In the genomic region with DNA sequence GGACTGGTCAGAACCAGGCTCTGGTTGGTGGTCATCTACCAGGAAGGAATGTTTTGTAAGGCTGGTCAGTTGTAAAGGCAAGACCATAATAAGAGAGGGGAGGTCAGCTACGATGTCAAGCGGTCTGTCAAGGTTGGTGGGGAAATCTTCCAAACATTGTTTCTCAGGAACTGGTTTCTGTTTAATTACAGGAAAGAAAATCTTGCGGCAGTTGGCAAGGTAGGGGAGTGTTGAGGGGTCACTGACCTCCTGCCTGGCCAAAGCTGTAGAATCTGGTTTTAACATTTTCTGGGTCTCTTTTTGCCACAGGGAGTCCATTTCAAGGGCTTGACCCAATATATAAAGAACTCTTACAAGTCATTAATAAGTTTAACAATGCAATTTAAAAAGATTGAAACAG, we compare ENCODE assay signal across 11 cellular contexts. TPM values are rescaled to one million over a fixed set of nuclear protein-coding genes. Genes with fewer than 3 reads are reported as not detected.
"Had no signal": no experiment of that assay in that cellular context is flagged by ENCODE, and none has a peak within 500 bp of the region (broad histone marks: within the 10 kb centered on the region; RNA-seq: fewer than 3 reads in every experiment).

No MANE protein-coding gene starts in this region.

- H3K4me1 ChIP-seq: HAP-1 had no signal

- H2AFZ ChIP-seq: GM23248 had no signal

- FAIRE-seq: K562 had no signal

- H3K9ac ChIP-seq: GM23248 had no signal

- H3K36me3 ChIP-seq: HAP-1 had no signal

- H3K4me3 ChIP-seq: GM23248, HAP-1, K562 had no signal

- ATAC-seq: HCT116, K562 had no signal

- DNase-seq: GM23248, GOT3, H7, HFFc6, IMR-90 had no signal

- H3K27ac ChIP-seq: GM23248, HL-60 had no signal

RNA-seq across cellular contexts. Expression of gene BARX1, which starts 39.0 kb away (rescaled TPM):
- total RNA-seq: GM23248, H4, HFFc6, HT1080, IMR-90 had no signal
- polyA plus RNA-seq: GM23248, IMR-90, K562 had no signal
